1 cellular context compared by ENCODE assay signal in the genomic region with DNA sequence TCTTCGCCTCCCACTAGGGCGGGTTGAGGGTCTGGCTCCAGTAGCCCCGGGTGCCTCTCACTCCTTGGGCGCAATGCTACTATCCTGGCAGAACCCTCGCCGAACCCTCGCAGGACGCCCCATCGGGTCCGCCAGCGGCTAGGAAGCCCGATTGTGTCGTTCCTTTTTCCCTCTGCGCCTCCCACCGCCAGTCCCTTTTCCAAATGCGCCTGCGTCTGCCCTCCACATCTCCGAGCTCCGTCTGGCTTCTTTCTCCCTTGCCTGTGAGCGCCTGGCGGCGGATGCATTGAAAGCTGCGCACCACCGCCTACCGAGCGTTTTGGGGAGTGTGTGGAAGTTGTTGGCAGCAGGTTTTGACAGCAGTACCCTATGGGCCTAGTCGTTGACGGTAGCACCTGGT.
TF ChIP-seq lines count a peak whose summit lies in the region.

No MANE protein-coding gene starts in this region.

TF ChIP-seq in SK-N-SH, 30 proteins besides CTCF, POLR2A, EP300 and RAD21 (continued from another document):
- TF ChIP-seq, protein P1, sequence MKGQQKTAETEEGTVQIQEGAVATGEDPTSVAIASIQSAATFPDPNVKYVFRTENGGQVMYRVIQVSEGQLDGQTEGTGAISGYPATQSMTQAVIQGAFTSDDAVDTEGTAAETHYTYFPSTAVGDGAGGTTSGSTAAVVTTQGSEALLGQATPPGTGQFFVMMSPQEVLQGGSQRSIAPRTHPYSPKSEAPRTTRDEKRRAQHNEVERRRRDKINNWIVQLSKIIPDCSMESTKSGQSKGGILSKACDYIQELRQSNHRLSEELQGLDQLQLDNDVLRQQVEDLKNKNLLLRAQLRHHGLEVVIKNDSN (IDR thresholded peaks at IDR 0.05; ENCODE audit: borderline replicate concordance, low read depth): no peak
- TF ChIP-seq SIN3A (IDR thresholded peaks at IDR 0.05; ENCODE audit: borderline replicate concordance, low read depth, low read length) (peak; percentile 27; the same call in 1 of the 2 replicates), MEF2A (IDR thresholded peaks at IDR 0.05; ENCODE audit: borderline replicate concordance, low read depth) (no peak), MXI1 (IDR thresholded peaks at IDR 0.05; ENCODE audit: low read depth, low read length) (no peak), FOSL2 (IDR thresholded peaks at IDR 0.05; ENCODE audit: borderline replicate concordance, low read depth) (no peak), GATA2 (CRISPR knock-in tag; IDR thresholded peaks at IDR 0.05) (no peak), JUND (IDR thresholded peaks at IDR 0.05) (no peak), NFIC (IDR thresholded peaks at IDR 0.05; ENCODE audit: borderline replicate concordance) (no peak), RFX5 (IDR thresholded peaks at IDR 0.05; ENCODE audit: low read length) (no peak), GABPA (IDR thresholded peaks at IDR 0.05; ENCODE audit: low read depth) (no peak), EZH2phosphoT487 (IDR thresholded peaks at IDR 0.05; ENCODE audit: borderline replicate concordance, low read depth) (no peak)
- TF ChIP-seq, protein P2, sequence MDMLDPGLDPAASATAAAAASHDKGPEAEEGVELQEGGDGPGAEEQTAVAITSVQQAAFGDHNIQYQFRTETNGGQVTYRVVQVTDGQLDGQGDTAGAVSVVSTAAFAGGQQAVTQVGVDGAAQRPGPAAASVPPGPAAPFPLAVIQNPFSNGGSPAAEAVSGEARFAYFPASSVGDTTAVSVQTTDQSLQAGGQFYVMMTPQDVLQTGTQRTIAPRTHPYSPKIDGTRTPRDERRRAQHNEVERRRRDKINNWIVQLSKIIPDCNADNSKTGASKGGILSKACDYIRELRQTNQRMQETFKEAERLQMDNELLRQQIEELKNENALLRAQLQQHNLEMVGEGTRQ (IDR thresholded peaks at IDR 0.05; ENCODE audit: borderline replicate concordance, low read depth, low read length): no peak
